ENCODE assay signal across 1 cellular context in the genomic region with DNA sequence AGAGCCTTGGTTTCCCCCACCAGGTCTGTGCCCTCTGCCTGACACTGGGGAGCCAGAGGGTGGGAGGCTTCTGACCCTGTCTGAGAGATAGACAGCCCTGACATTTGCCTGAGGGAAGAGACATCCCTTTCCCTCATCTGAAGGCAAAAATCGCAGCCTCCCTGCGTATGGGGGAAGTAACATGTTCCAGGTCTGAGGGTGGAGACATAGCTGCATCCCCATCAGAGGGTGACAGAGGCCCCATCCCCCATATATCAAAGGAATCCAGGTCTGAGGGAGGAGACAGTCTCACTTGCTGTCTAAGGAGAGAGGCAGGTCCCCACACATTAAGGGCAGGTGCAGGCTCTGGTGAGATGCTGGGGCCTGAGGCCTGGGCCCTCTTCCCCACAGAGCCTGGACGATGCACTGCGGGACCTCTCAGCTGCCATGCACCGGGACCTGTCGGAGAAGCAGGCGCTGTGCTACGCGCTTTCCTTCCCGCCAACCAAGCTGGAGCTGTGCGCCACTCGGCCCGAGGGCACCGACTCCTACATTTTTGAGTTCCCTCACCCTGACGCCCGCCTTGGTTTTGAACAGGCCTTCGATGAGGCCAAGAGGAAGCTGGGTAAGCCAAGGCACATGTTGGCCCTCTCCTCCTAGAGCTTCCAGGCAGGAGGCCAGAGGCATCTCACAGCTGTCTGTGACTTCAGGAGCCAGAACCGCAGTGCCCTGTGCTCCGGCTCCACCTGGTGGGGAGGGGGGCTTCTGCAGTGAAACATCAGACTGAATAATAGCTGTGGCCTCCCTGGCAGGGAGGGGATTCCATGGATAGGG.
TF ChIP-seq lines count a peak whose summit lies in the region.

No MANE protein-coding gene starts in this region.

TF ChIP-seq in HepG2, 621 proteins besides CTCF, POLR2A, EP300 and RAD21:
- TF ChIP-seq ZNF83 (CRISPR knock-in tag; IDR thresholded peaks at IDR 0.05; ENCODE audit: borderline replicate concordance) = no peak
- no peak for TF ChIP-seq CENPX (CRISPR knock-in tag; IDR thresholded peaks at IDR 0.05)
- no peak for TF ChIP-seq RCOR2 (CRISPR knock-in tag; IDR thresholded peaks at IDR 0.05)
- TF ChIP-seq HOMEZ (CRISPR knock-in tag; IDR thresholded peaks at IDR 0.05; ENCODE audit: low read depth) = no peak
- no peak for TF ChIP-seq SMAD3 (CRISPR knock-in tag; IDR thresholded peaks at IDR 0.05)
- TF ChIP-seq XRCC5 (optimal IDR thresholded peaks at IDR 0.05; ENCODE audit: low read length) = peak; percentile 27
- TF ChIP-seq TCF7 (IDR thresholded peaks at IDR 0.05; ENCODE audit: low read depth) = no peak
- no peak for TF ChIP-seq ZNF589 (CRISPR knock-in tag; conservative IDR thresholded peaks at IDR 0.05)
- TF ChIP-seq ZSCAN22 (CRISPR knock-in tag; IDR thresholded peaks at IDR 0.05) = peak; percentile 71; the same call in 1 of the 2 replicates
- TF ChIP-seq, protein P1, sequence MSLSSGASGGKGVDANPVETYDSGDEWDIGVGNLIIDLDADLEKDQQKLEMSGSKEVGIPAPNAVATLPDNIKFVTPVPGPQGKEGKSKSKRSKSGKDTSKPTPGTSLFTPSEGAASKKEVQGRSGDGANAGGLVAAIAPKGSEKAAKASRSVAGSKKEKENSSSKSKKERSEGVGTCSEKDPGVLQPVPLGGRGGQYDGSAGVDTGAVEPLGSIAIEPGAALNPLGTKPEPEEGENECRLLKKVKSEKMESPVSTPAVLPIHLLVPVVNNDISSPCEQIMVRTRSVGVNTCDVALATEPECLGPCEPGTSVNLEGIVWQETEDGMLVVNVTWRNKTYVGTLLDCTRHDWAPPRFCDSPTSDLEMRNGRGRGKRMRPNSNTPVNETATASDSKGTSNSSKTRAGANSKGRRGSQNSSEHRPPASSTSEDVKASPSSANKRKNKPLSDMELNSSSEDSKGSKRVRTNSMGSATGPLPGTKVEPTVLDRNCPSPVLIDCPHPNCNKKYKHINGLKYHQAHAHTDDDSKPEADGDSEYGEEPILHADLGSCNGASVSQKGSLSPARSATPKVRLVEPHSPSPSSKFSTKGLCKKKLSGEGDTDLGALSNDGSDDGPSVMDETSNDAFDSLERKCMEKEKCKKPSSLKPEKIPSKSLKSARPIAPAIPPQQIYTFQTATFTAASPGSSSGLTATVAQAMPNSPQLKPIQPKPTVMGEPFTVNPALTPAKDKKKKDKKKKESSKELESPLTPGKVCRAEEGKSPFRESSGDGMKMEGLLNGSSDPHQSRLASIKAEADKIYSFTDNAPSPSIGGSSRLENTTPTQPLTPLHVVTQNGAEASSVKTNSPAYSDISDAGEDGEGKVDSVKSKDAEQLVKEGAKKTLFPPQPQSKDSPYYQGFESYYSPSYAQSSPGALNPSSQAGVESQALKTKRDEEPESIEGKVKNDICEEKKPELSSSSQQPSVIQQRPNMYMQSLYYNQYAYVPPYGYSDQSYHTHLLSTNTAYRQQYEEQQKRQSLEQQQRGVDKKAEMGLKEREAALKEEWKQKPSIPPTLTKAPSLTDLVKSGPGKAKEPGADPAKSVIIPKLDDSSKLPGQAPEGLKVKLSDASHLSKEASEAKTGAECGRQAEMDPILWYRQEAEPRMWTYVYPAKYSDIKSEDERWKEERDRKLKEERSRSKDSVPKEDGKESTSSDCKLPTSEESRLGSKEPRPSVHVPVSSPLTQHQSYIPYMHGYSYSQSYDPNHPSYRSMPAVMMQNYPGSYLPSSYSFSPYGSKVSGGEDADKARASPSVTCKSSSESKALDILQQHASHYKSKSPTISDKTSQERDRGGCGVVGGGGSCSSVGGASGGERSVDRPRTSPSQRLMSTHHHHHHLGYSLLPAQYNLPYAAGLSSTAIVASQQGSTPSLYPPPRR (CRISPR knock-in tag; IDR thresholded peaks at IDR 0.05; ENCODE audit: borderline replicate concordance) = no peak
- TF ChIP-seq FIP1L1 (IDR thresholded peaks at IDR 0.05; ENCODE audit: borderline replicate concordance, insufficient read depth, low read depth, low read length) = no peak
- TF ChIP-seq SMC3 (IDR thresholded peaks at IDR 0.05; ENCODE audit: low read length) = peak; percentile 19
- no peak for TF ChIP-seq HOXD1 (CRISPR knock-in tag; IDR thresholded peaks at IDR 0.05)
- TF ChIP-seq, protein P2, sequence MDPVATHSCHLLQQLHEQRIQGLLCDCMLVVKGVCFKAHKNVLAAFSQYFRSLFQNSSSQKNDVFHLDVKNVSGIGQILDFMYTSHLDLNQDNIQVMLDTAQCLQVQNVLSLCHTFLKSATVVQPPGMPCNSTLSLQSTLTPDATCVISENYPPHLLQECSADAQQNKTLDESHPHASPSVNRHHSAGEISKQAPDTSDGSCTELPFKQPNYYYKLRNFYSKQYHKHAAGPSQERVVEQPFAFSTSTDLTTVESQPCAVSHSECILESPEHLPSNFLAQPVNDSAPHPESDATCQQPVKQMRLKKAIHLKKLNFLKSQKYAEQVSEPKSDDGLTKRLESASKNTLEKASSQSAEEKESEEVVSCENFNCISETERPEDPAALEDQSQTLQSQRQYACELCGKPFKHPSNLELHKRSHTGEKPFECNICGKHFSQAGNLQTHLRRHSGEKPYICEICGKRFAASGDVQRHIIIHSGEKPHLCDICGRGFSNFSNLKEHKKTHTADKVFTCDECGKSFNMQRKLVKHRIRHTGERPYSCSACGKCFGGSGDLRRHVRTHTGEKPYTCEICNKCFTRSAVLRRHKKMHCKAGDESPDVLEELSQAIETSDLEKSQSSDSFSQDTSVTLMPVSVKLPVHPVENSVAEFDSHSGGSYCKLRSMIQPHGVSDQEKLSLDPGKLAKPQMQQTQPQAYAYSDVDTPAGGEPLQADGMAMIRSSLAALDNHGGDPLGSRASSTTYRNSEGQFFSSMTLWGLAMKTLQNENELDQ (CRISPR knock-in tag; IDR thresholded peaks at IDR 0.05; ENCODE audit: borderline replicate concordance) = no peak
- TF ChIP-seq SATB2 (CRISPR knock-in tag; IDR thresholded peaks at IDR 0.05) = no peak
- TF ChIP-seq, protein P3, sequence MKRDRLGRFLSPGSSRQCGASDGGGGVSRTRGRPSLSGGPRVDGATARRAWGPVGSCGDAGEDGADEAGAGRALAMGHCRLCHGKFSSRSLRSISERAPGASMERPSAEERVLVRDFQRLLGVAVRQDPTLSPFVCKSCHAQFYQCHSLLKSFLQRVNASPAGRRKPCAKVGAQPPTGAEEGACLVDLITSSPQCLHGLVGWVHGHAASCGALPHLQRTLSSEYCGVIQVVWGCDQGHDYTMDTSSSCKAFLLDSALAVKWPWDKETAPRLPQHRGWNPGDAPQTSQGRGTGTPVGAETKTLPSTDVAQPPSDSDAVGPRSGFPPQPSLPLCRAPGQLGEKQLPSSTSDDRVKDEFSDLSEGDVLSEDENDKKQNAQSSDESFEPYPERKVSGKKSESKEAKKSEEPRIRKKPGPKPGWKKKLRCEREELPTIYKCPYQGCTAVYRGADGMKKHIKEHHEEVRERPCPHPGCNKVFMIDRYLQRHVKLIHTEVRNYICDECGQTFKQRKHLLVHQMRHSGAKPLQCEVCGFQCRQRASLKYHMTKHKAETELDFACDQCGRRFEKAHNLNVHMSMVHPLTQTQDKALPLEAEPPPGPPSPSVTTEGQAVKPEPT (CRISPR knock-in tag; IDR thresholded peaks at IDR 0.05; ENCODE audit: low read depth) = no peak
- TF ChIP-seq NR2F6 (IDR thresholded peaks at IDR 0.05) = no peak
- no peak for TF ChIP-seq NR2F6 (CRISPR knock-in tag; IDR thresholded peaks at IDR 0.05)
- TF ChIP-seq STAG1 (CRISPR knock-in tag; IDR thresholded peaks at IDR 0.05) = peak; percentile 68
- TF ChIP-seq ZNF274 (CRISPR knock-in tag; IDR thresholded peaks at IDR 0.05) = no peak
TF ChIP-seq in HepG2: peak in this region for 4.
